Comparison of ENCODE assay signal across 21 cellular contexts in genomic region chr10:79038104-79038840, GRCh38. TPM values are rescaled to one million over a fixed set of nuclear protein-coding genes. Genes with fewer than 3 reads are reported as not detected.
A peak's percentile ranks its signal among the peaks of the same experiment; 100 is the strongest.
DNase-seq lines count a peak whose midpoint lies in the region; ATAC-seq, FAIRE-seq and TF ChIP-seq lines count a peak whose summit lies in the region.
"Had no signal": no experiment of that assay in that cellular context is flagged by ENCODE, and none has a peak within 500 bp of the region (broad histone marks: within the 10 kb centered on the region; RNA-seq: fewer than 3 reads in every experiment).

No MANE protein-coding gene starts in this region.

- no peak; the same call in 2 of the 3 replicates for ATAC-seq in K562
- no peak for ATAC-seq in CD8-positive, alpha-beta T cell
- ATAC-seq: SK-N-SH treated with all-trans-retinoic acid at 6 μM for 48 hours had no signal

- peak overlapping the region; percentile 97 for H2AFZ ChIP-seq in K562 (ENCODE audit: low read depth, low read length)
- H2AFZ ChIP-seq in neural progenitor cell (replicated peaks): no peak overlapping the region
- H2AFZ ChIP-seq in smooth muscle cell (ENCODE audit: low read depth): peak overlapping the region; percentile 43

- H3K9me1 ChIP-seq in K562 (ENCODE audit: control insufficient read depth, insufficient read depth, low read length): no peaks in the 10 kb centered on the region

- H3K27ac Mint-ChIP-seq in glutamatergic neuron (ENCODE audit: unreplicated experiment) (peak overlapping the region; percentile 72), neural progenitor cell (peak overlapping the region; percentile 79)
- no peak overlapping the region for H3K27ac Mint-ChIP-seq in CD8-positive, alpha-beta T cell
- H3K27ac Mint-ChIP-seq: CD4-positive, alpha-beta T cell had no signal

- no peak for FAIRE-seq in K562 (lab: Jason Lieb, UNC)
- FAIRE-seq: GM12891 had no signal

- peaks cover 17% of the 10 kb centered on the region for H3K4me1 Mint-ChIP-seq in glutamatergic neuron (ENCODE audit: low read depth, unreplicated experiment)
- H3K4me1 Mint-ChIP-seq in neural progenitor cell: peaks cover 19% of the 10 kb centered on the region
- H3K4me1 Mint-ChIP-seq in CD8-positive, alpha-beta T cell (ENCODE audit: low read depth): peaks cover 14% of the 10 kb centered on the region

- H3K9me3 ChIP-seq in K562 (replicated peaks; ENCODE audit: control insufficient read depth, insufficient read depth, low read depth, low read length): no peaks in the 10 kb centered on the region
- H3K9me3 ChIP-seq in neural progenitor cell (ENCODE audit: low read depth): no peaks in the 10 kb centered on the region
- no peaks in the 10 kb centered on the region for H3K9me3 ChIP-seq in smooth muscle cell (replicated peaks; ENCODE audit: low read depth)
- no peaks in the 10 kb centered on the region for H3K9me3 ChIP-seq in CD8-positive, alpha-beta T cell (ENCODE audit: low read length)
- H3K9me3 ChIP-seq: BLaER1, Caco-2 had no signal

- intact Hi-C loops in K562 (cut with micrococcal nuclease): no loop called here
- intact Hi-C loops in CD8-positive, alpha-beta T cell (cut with DNase I, micrococcal nuclease): no loop called here

- H3K4me2 ChIP-seq in K562 (ENCODE audit: insufficient read depth, low read length) (peak overlapping the region; percentile 65), neural progenitor cell (no peak overlapping the region), smooth muscle cell (no peak overlapping the region)
- H3K4me2 ChIP-seq: BLaER1 had no signal

- H3K36me3 ChIP-seq in K562 (ENCODE audit: control insufficient read depth, insufficient read depth, low read length): no peaks in the 10 kb centered on the region
- no peaks in the 10 kb centered on the region for H3K36me3 ChIP-seq in neural progenitor cell
- no peaks in the 10 kb centered on the region for H3K36me3 ChIP-seq in smooth muscle cell (ENCODE audit: low read depth)
- no peaks in the 10 kb centered on the region for H3K36me3 ChIP-seq in CD8-positive, alpha-beta T cell (ENCODE audit: insufficient read depth, low read length)
- H3K36me3 ChIP-seq: BLaER1 had no signal

- H3K4me1 ChIP-seq in K562 (replicated peaks in 1 of 2; ENCODE audit: control insufficient read depth in 2 of 2, insufficient read depth in 2 of 2, low read length in 2 of 2): peaks cover 0 to 22% of the 10 kb centered on the region in 2 experiments; a peak in 4 of 5 replicates
- peaks cover 5% of the 10 kb centered on the region for H3K4me1 ChIP-seq in neural progenitor cell
- H3K4me1 ChIP-seq in smooth muscle cell (ENCODE audit: low read depth): peaks cover 9% of the 10 kb centered on the region
- no peaks in the 10 kb centered on the region for H3K4me1 ChIP-seq in CD8-positive, alpha-beta T cell (ENCODE audit: insufficient read depth, low read length)
- H3K4me1 ChIP-seq: BLaER1, Caco-2 had no signal

- no peaks in the 10 kb centered on the region for H3K36me3 Mint-ChIP-seq in glutamatergic neuron (ENCODE audit: unreplicated experiment)
- H3K36me3 Mint-ChIP-seq in neural progenitor cell: no peaks in the 10 kb centered on the region
- H3K36me3 Mint-ChIP-seq in CD8-positive, alpha-beta T cell: no peaks in the 10 kb centered on the region

- H3K4me3 ChIP-seq in K562 (no peak overlapping the region), neural progenitor cell (no peak overlapping the region), smooth muscle cell (no peak overlapping the region)
- H3K4me3 ChIP-seq in CD8-positive, alpha-beta T cell (ENCODE audit: low read depth, low read length): no peak overlapping the region
- H3K4me3 ChIP-seq: BLaER1 had no signal

- TF ChIP-seq CTCF in K562 (IDR thresholded peaks at IDR 0.05 in 2 of 3, conservative IDR thresholded peaks at IDR 0.05 in 1 of 3; ENCODE audit: insufficient read depth in 2 of 3, low read depth in 1 of 3, low read length in 3 of 3) (no peak), glutamatergic neuron (IDR thresholded peaks at IDR 0.05; ENCODE audit: partially characterized antibody, unreplicated experiment) (no peak), neural progenitor cell (IDR thresholded peaks at IDR 0.05) (no peak), smooth muscle cell (IDR thresholded peaks at IDR 0.05; ENCODE audit: borderline replicate concordance, insufficient read depth, poor library complexity, severe bottlenecking) (no peak)
- TF ChIP-seq CTCF in CD8-positive, alpha-beta T cell (IDR thresholded peaks at IDR 0.05): no peak

- H3K27me3 Mint-ChIP-seq in glutamatergic neuron (ENCODE audit: unreplicated experiment) (peaks cover 6% of the 10 kb centered on the region), neural progenitor cell (ENCODE audit: insufficient read depth, low read depth) (peaks cover 6% of the 10 kb centered on the region)
- no peaks in the 10 kb centered on the region for H3K27me3 Mint-ChIP-seq in CD8-positive, alpha-beta T cell (ENCODE audit: low read depth)
- H3K27me3 Mint-ChIP-seq: CD4-positive, alpha-beta T cell had no signal

- no peak for TF ChIP-seq RAD21 in K562 (CRISPR knock-in tag; conservative IDR thresholded peaks at IDR 0.05 in 1 of 2, IDR thresholded peaks at IDR 0.05 in 1 of 2)

- H3K4me3 Mint-ChIP-seq in glutamatergic neuron (ENCODE audit: unreplicated experiment) (peak overlapping the region; percentile 9), neural progenitor cell (no peak overlapping the region)
- H3K4me3 Mint-ChIP-seq in CD8-positive, alpha-beta T cell: no peak overlapping the region
- H3K4me3 Mint-ChIP-seq: CD4-positive, alpha-beta T cell had no signal

- POLR2A ChIA-PET in K562 (lab: Yijun Ruan, JAX): interaction anchor here (0.6 to 2.3 kb wide), 9 partner anchors 9 to 197 kb away, joined by 3 to 11 read pairs (median 4); no protein-coding TSS in a partner anchor
- POLR2A ChIA-PET in CD8-positive, alpha-beta T cell (lab: Charles Lee): interaction anchor here (0.6 to 2.9 kb wide), 2 partner anchors 10 to 11 kb away, joined by 3 to 7 read pairs; no protein-coding TSS in a partner anchor

- no peaks in the 10 kb centered on the region for H3K27me3 ChIP-seq in K562 (ENCODE audit: control insufficient read depth in 2 of 2, insufficient read depth in 2 of 2, low read length in 2 of 2)
- no peaks in the 10 kb centered on the region for H3K27me3 ChIP-seq in neural progenitor cell
- H3K27me3 ChIP-seq in smooth muscle cell (ENCODE audit: low read depth): no peaks in the 10 kb centered on the region
- no peaks in the 10 kb centered on the region for H3K27me3 ChIP-seq in CD8-positive, alpha-beta T cell (ENCODE audit: insufficient read depth, low read length)
- H3K27me3 ChIP-seq: BLaER1 had no signal

- in situ Hi-C loops in K562 (cut with MboI): no loop called here

- DNase-seq in K562 (ENCODE audit: extremely low read depth in 1 of 4, low spot score in 3 of 4): no peak
- no peak for DNase-seq in glutamatergic neuron
- no peak for DNase-seq in neural progenitor cell (ENCODE audit: low spot score)
- DNase-seq in smooth muscle cell (lab: John Stamatoyannopoulos, UW; ENCODE audit: unreplicated experiment): no peak
- DNase-seq in activated T-cell treated with anti-CD3 and anti-CD28 coated beads, Interleukin-2, amount 50 U/mL, for 48 hours: no peak
- DNase-seq in stimulated activated CD4-positive, alpha-beta T cell treated with anti-CD3 and anti-CD28 coated beads, Interleukin-15, amount 100 ng/mL, for 24 hours: no peak
- no peak for DNase-seq in CD8-positive, alpha-beta T cell
- DNase-seq in NCI-H2196 treated with DMSO at 0.1 percent for 48 hours (lab: John Stamatoyannopoulos, UW; ENCODE audit: unreplicated experiment): no peak
- DNase-seq: Caco-2; CD4-positive, alpha-beta T cell; GOT3; KBM-7; NCI-H1436 treated with DMSO at 0.1 percent for 48 hours; NCI-H2029; NCI-H226; NCI-H774; NK-92 treated with Interleukin-12 subunit alpha and Interleukin-12 subunit beta, amount 100 ng/mL, for 24 hours; SIG-M5 had no signal

- H3K9ac ChIP-seq in K562 (ENCODE audit: insufficient read depth in 1 of 2, low read depth in 2 of 2, low read length in 2 of 2): peak overlapping the region in 1 of 2 experiments; percentile 25; a peak in 2 of 4 replicates
- no peak overlapping the region for H3K9ac ChIP-seq in neural progenitor cell
- H3K9ac ChIP-seq in smooth muscle cell (ENCODE audit: low read depth): no peak overlapping the region
- H3K9ac ChIP-seq: BLaER1 had no signal

- no peak for TF ChIP-seq POLR2A in K562 (conservative IDR thresholded peaks at IDR 0.05)

- no peak for TF ChIP-seq EP300 in K562 (IDR thresholded peaks at IDR 0.05; ENCODE audit: low read length)

- BruUV-seq in K562 (replicated peaks; lab: Mats Ljungman, UMichigan): no TSS peak

- WGBS in K562 (ENCODE audit: insufficient coverage, low coverage, missing lambda C conversion rate): 85% methylated on average over 1 of the region's 1 CpG
- 97% methylated on average over 1 of the region's 1 CpG for WGBS in smooth muscle cell (ENCODE audit: low lambda C conversion rate)

- peaks cover 3% of the 10 kb centered on the region for H3K9me3 Mint-ChIP-seq in glutamatergic neuron (ENCODE audit: unreplicated experiment)
- H3K9me3 Mint-ChIP-seq in neural progenitor cell: no peaks in the 10 kb centered on the region
- peaks cover 4% of the 10 kb centered on the region for H3K9me3 Mint-ChIP-seq in CD8-positive, alpha-beta T cell

- CTCF ChIA-PET in K562 (lab: Yijun Ruan, JAX; ENCODE audit: low intra/inter-chr PET ratio): no interaction called here
- CTCF ChIA-PET in CD8-positive, alpha-beta T cell (lab: Charles Lee): interaction anchor here (0.7 to 0.8 kb wide), 2 partner anchors 10 to 24 kb away, joined by 3 read pairs; no protein-coding TSS in a partner anchor

- peak overlapping the region; percentile 41 for H3K27ac ChIP-seq in K562 (ENCODE audit: extremely low read depth, low read depth, low read length)
- H3K27ac ChIP-seq in neural progenitor cell: no peak overlapping the region
- no peak overlapping the region for H3K27ac ChIP-seq in smooth muscle cell (ENCODE audit: low read depth)
- no peak overlapping the region for H3K27ac ChIP-seq in CD8-positive, alpha-beta T cell (ENCODE audit: low read depth, low read length)
- H3K27ac ChIP-seq: BLaER1 had no signal

- H4K20me1 ChIP-seq in K562 (replicated peaks; ENCODE audit: control insufficient read depth, insufficient read depth, low read length) (no peaks in the 10 kb centered on the region), neural progenitor cell (ENCODE audit: low read depth) (no peaks in the 10 kb centered on the region), smooth muscle cell (ENCODE audit: low read depth) (no peaks in the 10 kb centered on the region)
- H4K20me1 ChIP-seq: BLaER1 had no signal

- H3K79me2 ChIP-seq in K562 (ENCODE audit: control insufficient read depth, insufficient read depth, low read length) (no peaks in the 10 kb centered on the region), neural progenitor cell (ENCODE audit: low read depth) (no peaks in the 10 kb centered on the region), smooth muscle cell (ENCODE audit: low read depth) (no peaks in the 10 kb centered on the region)

- H3F3A ChIP-seq in neural progenitor cell (ENCODE audit: low read depth) (no peaks in the 10 kb centered on the region), smooth muscle cell (ENCODE audit: low read depth) (no peaks in the 10 kb centered on the region)

RNA-seq across cellular contexts. Expression of gene ZMIZ1, which starts 30.5 kb away (rescaled TPM):
- total RNA-seq in K562 (2011; cell fraction: chromatin; rRNA removed; ENCODE audit: low replicate concordance): 31.4 and 71.8 TPM in 2 replicates
- 28.6 and 32.2 TPM in 2 replicates for total RNA-seq in K562 (2011; cell fraction: nucleolus; rRNA removed)
- total RNA-seq in K562 (2011; cell fraction: nucleoplasm; rRNA removed): 31.8 and 38.1 TPM in 2 replicates
- 7.0 and 7.7 TPM in 2 replicates for total RNA-seq in K562 (2014; rRNA removed)
- 2.6 and 2.8 TPM in 2 replicates for total RNA-seq in K562 (2014; rRNA removed; fragmentation: Illumina TruSeq; extraction: Trizol)
- 4.3 and 5.0 TPM in 2 replicates for total RNA-seq in K562 (2015; rRNA removed; fragmentation: Illumina TruSeq; extraction: Trizol)
- 30.3 and 37.3 TPM in 2 replicates for total RNA-seq in K562 (2021)
- 3.6 and 6.2 TPM in 2 replicates for polyA plus RNA-seq in K562 (2011; rRNA removed)
- 5.2 and 5.4 TPM in 2 replicates for polyA plus RNA-seq in K562 (2011; cell fraction: cytosol; rRNA removed)
- 18.9 and 30.6 TPM in 2 replicates for polyA plus RNA-seq in K562 (2011; cell fraction: nucleus; rRNA removed)
- 23.3 and 39.2 TPM in 2 replicates for polyA plus RNA-seq in K562 (2012)
- polyA plus RNA-seq in K562 (2014; fragmentation: Illumina TruSeq; extraction: Trizol): 22.9 and 25.1 TPM in 2 replicates
- 1 to 10 TPM; 1.0 to 1.9 TPM for polyA plus RNA-seq in K562 (2014; fragmentation: Nextera tagmentation; extraction: Ambion mirVana)
- polyA plus RNA-seq in K562 (2014; rRNA removed): 11.0 and 11.7 TPM in 2 replicates
- 5.8 and 6.7 TPM in 2 replicates for polyA minus RNA-seq in K562 (2011; rRNA and poly(A)+ RNA removed)
- 14.9 and 22.3 TPM in 2 replicates for polyA minus RNA-seq in K562 (2011; cell fraction: cytosol; rRNA and poly(A)+ RNA removed)
- polyA minus RNA-seq in K562 (2011; cell fraction: nucleus; rRNA and poly(A)+ RNA removed): 17.6 and 22.4 TPM in 2 replicates
- total RNA-seq in glutamatergic neuron (ENCODE audit: unreplicated experiment): 230 TPM
- 5.8 and 12.3 TPM in 2 replicates for total RNA-seq in neural progenitor cell (ENCODE audit: low replicate concordance)
- total RNA-seq in smooth muscle cell: 12.0 and 31.3 TPM in 2 replicates
- 24.2 and 28.9 TPM in 2 replicates for polyA plus RNA-seq in smooth muscle cell
- 10 to 100 TPM; 10.1 to 10.8 TPM for total RNA-seq in CD8-positive, alpha-beta T cell
